In genomic region chr17:29566473-29567361, GRCh38 we compare ENCODE assay signal across 8 cellular contexts. TPM values are rescaled to one million over a fixed set of nuclear protein-coding genes. Genes with fewer than 3 reads are reported as not detected.
DNase-seq lines count a peak whose midpoint lies in the region; ATAC-seq and TF ChIP-seq lines count a peak whose summit lies in the region.

ABHD15 (minus strand) TSS chr17:29567037; CDS start chr17:29566966, 71 bp downstream.

- H3K4me1 Mint-ChIP-seq in glutamatergic neuron (ENCODE audit: low read depth, unreplicated experiment) = peaks cover 17% of the 10 kb centered on the region

- H3K4me1 ChIP-seq in HUES48 (ENCODE audit: control insufficient read depth, insufficient read depth, low read length) = peaks cover 10% of the 10 kb centered on the region

- TF ChIP-seq CTCF in 22Rv1 (IDR thresholded peaks at IDR 0.05) = no peak
- 0 out of 2 replicates have a peak, but pooled peaks have one; percentile 13 for TF ChIP-seq CTCF in GM12875 (IDR thresholded peaks at IDR 0.05; ENCODE audit: borderline replicate concordance, insufficient read depth, low read depth, low read length)
- TF ChIP-seq CTCF in glutamatergic neuron (IDR thresholded peaks at IDR 0.05; ENCODE audit: partially characterized antibody, unreplicated experiment) = no peak

- H3K4me3 Mint-ChIP-seq in glutamatergic neuron (ENCODE audit: unreplicated experiment) = peak within 1 kb of the TSS; percentile 69

- no peaks in the 10 kb centered on the region for H3K9me3 ChIP-seq in HUES48 (ENCODE audit: control insufficient read depth, insufficient read depth, low read length)

- H3K4me3 ChIP-seq in GM12875 (ENCODE audit: low read depth, low read length) (peak within 1 kb of the TSS; percentile 80), HUES48 (ENCODE audit: low read depth, low read length) (peak within 1 kb of the TSS; percentile 85)

- H3K9ac ChIP-seq in HUES48 (ENCODE audit: low read depth, low read length) = no peak within 1 kb of the TSS

- peaks cover 45% of the 10 kb centered on the region for H3K27me3 ChIP-seq in HUES48 (ENCODE audit: control insufficient read depth, insufficient read depth, low read length)

- H3K27ac ChIP-seq in 22Rv1 = peak within 1 kb of the TSS; percentile 80
- H3K27ac ChIP-seq in HUES48 (ENCODE audit: low read depth, low read length) = no peak within 1 kb of the TSS

- no peak for ATAC-seq in GM21786 (IDR thresholded peaks at IDR 0.05; ENCODE audit: unreplicated experiment)

- peaks cover 5% of the 10 kb centered on the region for H3K9me3 Mint-ChIP-seq in glutamatergic neuron (ENCODE audit: unreplicated experiment)

- H3K36me3 Mint-ChIP-seq in glutamatergic neuron (ENCODE audit: unreplicated experiment) = no peaks in the 10 kb centered on the region

- DNase-seq in SHP77 (lab: John Stamatoyannopoulos, UW) = peak; percentile 14 to 34
- DNase-seq in activated naive CD4-positive, alpha-beta T cell treated with anti-CD3 and anti-CD28 coated beads, Interleukin-2, amount 50 U/mL, for 16 hours = peak; percentile 54
- peak; percentile 62 for DNase-seq in glutamatergic neuron
- peak in 34 of 56 donors; percentile 29 to 75 (median 50) for DNase-seq in nucleus accumbens (lab: John Stamatoyannopoulos, UW)

- no peak within 1 kb of the TSS for H3K27ac Mint-ChIP-seq in glutamatergic neuron (ENCODE audit: unreplicated experiment)

- no peaks in the 10 kb centered on the region for H3K36me3 ChIP-seq in HUES48 (ENCODE audit: control insufficient read depth, insufficient read depth, low read length)

- H3K27me3 Mint-ChIP-seq in glutamatergic neuron (ENCODE audit: unreplicated experiment) = peaks cover 18% of the 10 kb centered on the region

RNA-seq across cellular contexts. Expression of gene ABHD15, which starts in this region (rescaled TPM):
- total RNA-seq in glutamatergic neuron (ENCODE audit: unreplicated experiment) = 2.5 TPM
